In genomic region chr15:101135532-101136166, GRCh38 we compare ENCODE assay signal across 9 cellular contexts.
A peak's percentile ranks its signal among the peaks of the same experiment; 100 is the strongest.
DNase-seq lines count a peak whose midpoint lies in the region; ATAC-seq and TF ChIP-seq lines count a peak whose summit lies in the region.
"Had no signal": no experiment of that assay in that cellular context is flagged by ENCODE, and none has a peak within 500 bp of the region (broad histone marks: within the 10 kb centered on the region; RNA-seq: fewer than 3 reads in every experiment).

No MANE protein-coding gene starts in this region.

- ATAC-seq in GM19452 (IDR thresholded peaks at IDR 0.05; ENCODE audit: unreplicated experiment) (peak; percentile 78), HG03135 (IDR thresholded peaks at IDR 0.05; ENCODE audit: unreplicated experiment) (peak; percentile 67)

- DNase-seq in GM12865 (ENCODE audit: low read depth) (peak; percentile 89), glutamatergic neuron (no peak), SKM-1 treated with dmso at 0.1 percent for 144 hours (lab: John Stamatoyannopoulos, UW; ENCODE audit: unreplicated experiment) (no peak), amygdala (lab: John Stamatoyannopoulos, UW) (no peak), NCI-H146 (lab: John Stamatoyannopoulos, UW) (no peak)
- DNase-seq: stimulated activated naive CD4-positive, alpha-beta T cell treated with Interleukin-2 at 50 U/mL for 16 hours had no signal

- no peak overlapping the region for H3K4me3 Mint-ChIP-seq in activated naive CD8-positive, alpha-beta T cell
- no peak overlapping the region for H3K4me3 Mint-ChIP-seq in glutamatergic neuron (ENCODE audit: unreplicated experiment)

- H3K27ac Mint-ChIP-seq in activated naive CD8-positive, alpha-beta T cell, result peak overlapping the region; percentile 51
- no peak overlapping the region for H3K27ac Mint-ChIP-seq in glutamatergic neuron (ENCODE audit: unreplicated experiment)

- TF ChIP-seq CTCF in GM12865 (IDR thresholded peaks at IDR 0.05; ENCODE audit: insufficient read depth, low read depth, low read length, missing control alignments), result no peak
- TF ChIP-seq CTCF in glutamatergic neuron (IDR thresholded peaks at IDR 0.05; ENCODE audit: partially characterized antibody, unreplicated experiment), result no peak

- no peaks in the 10 kb centered on the region for H3K27me3 Mint-ChIP-seq in activated naive CD8-positive, alpha-beta T cell
- H3K27me3 Mint-ChIP-seq in glutamatergic neuron (ENCODE audit: unreplicated experiment), result peaks cover 8% of the 10 kb centered on the region

- H3K36me3 Mint-ChIP-seq in activated naive CD8-positive, alpha-beta T cell, result peaks cover 4% of the 10 kb centered on the region
- H3K36me3 Mint-ChIP-seq in glutamatergic neuron (ENCODE audit: unreplicated experiment), result peaks cover 5% of the 10 kb centered on the region

- H3K4me3 ChIP-seq in GM12865 (ENCODE audit: low read depth, low read length), result no peak overlapping the region

- no peaks in the 10 kb centered on the region for H3K9me3 Mint-ChIP-seq in activated naive CD8-positive, alpha-beta T cell (ENCODE audit: low read depth)
- peaks cover 9% of the 10 kb centered on the region for H3K9me3 Mint-ChIP-seq in glutamatergic neuron (ENCODE audit: unreplicated experiment)

- H3K4me1 Mint-ChIP-seq in activated naive CD8-positive, alpha-beta T cell (ENCODE audit: low read depth), result peaks cover 25% of the 10 kb centered on the region
- H3K4me1 Mint-ChIP-seq in glutamatergic neuron (ENCODE audit: low read depth, unreplicated experiment), result peaks cover 17% of the 10 kb centered on the region
